Comparison of ENCODE assay signal across 11 cellular contexts in genomic region chr15:49135342-49135857, GRCh38. TPM values are rescaled to one million over a fixed set of nuclear protein-coding genes. Genes with fewer than 3 reads are reported as not detected.
DNase-seq lines count a peak whose midpoint lies in the region; ATAC-seq and TF ChIP-seq lines count a peak whose summit lies in the region.
"Had no signal": no experiment of that assay in that cellular context is flagged by ENCODE, and none has a peak within 500 bp of the region (broad histone marks: within the 10 kb centered on the region; RNA-seq: fewer than 3 reads in every experiment).

No MANE protein-coding gene starts in this region.

- ATAC-seq in activated CD4-positive, alpha-beta T cell treated with anti-CD3 and anti-CD28 coated beads for 36 hours, result no peak
- no peak for ATAC-seq in GM18498 (IDR thresholded peaks at IDR 0.05; ENCODE audit: unreplicated experiment)
- no peak for ATAC-seq in GM21723 (IDR thresholded peaks at IDR 0.05; ENCODE audit: unreplicated experiment)
- ATAC-seq: sciatic nerve had no signal

- no peak overlapping the region for H3K4me3 Mint-ChIP-seq in activated CD4-positive, alpha-beta T cell treated with anti-CD3 and anti-CD28 coated beads for 36 hours
- no peak overlapping the region for H3K4me3 Mint-ChIP-seq in activated naive CD8-positive, alpha-beta T cell treated with anti-CD3 and anti-CD28 coated beads for 36 hours
- H3K4me3 Mint-ChIP-seq in osteocyte (ENCODE audit: unreplicated experiment), result no peak overlapping the region

- POLR2A ChIA-PET in activated CD4-positive, alpha-beta T cell treated with anti-CD3 and anti-CD28 coated beads for 36 hours (lab: Charles Lee), result no interaction called here

- peak overlapping the region; percentile 21 for H3K27ac Mint-ChIP-seq in activated CD4-positive, alpha-beta T cell treated with anti-CD3 and anti-CD28 coated beads for 36 hours
- peak overlapping the region; percentile 56 for H3K27ac Mint-ChIP-seq in activated naive CD8-positive, alpha-beta T cell treated with anti-CD3 and anti-CD28 coated beads for 36 hours
- peak overlapping the region; percentile 56 for H3K27ac Mint-ChIP-seq in osteocyte (ENCODE audit: unreplicated experiment)

- TF ChIP-seq CTCF in osteocyte (IDR thresholded peaks at IDR 0.05), result no peak

- no peaks in the 10 kb centered on the region for H3K9me3 Mint-ChIP-seq in activated CD4-positive, alpha-beta T cell treated with anti-CD3 and anti-CD28 coated beads for 36 hours (ENCODE audit: low read depth)
- H3K9me3 Mint-ChIP-seq in activated naive CD8-positive, alpha-beta T cell treated with anti-CD3 and anti-CD28 coated beads for 36 hours, result no peaks in the 10 kb centered on the region
- H3K9me3 Mint-ChIP-seq in osteocyte (ENCODE audit: unreplicated experiment), result no peaks in the 10 kb centered on the region

- no peak for DNase-seq in activated CD4-positive, alpha-beta T cell treated with anti-CD3 and anti-CD28 coated beads for 36 hours
- no peak for DNase-seq in activated CD4-positive, alpha-beta T cell treated with anti-CD3 and anti-CD28 coated beads, Interleukin-2, amount 50 U/mL, for 4 hours
- peak; percentile 57 for DNase-seq in HCEC 1CT
- DNase-seq in activated naive CD8-positive, alpha-beta T cell treated with anti-CD3 and anti-CD28 coated beads for 36 hours, result no peak
- DNase-seq in osteocyte (ENCODE audit: extremely low spot score, unreplicated experiment), result no peak
- DNase-seq in SHP77 (lab: John Stamatoyannopoulos, UW), result no peak
- DNase-seq: central memory CD4-positive, alpha-beta T cell; DMS79 treated with DMSO at 0.1 percent for 48 hours had no signal

- H3K4me1 Mint-ChIP-seq in activated CD4-positive, alpha-beta T cell treated with anti-CD3 and anti-CD28 coated beads for 36 hours, result peaks cover 13% of the 10 kb centered on the region
- H3K4me1 Mint-ChIP-seq in activated naive CD8-positive, alpha-beta T cell treated with anti-CD3 and anti-CD28 coated beads for 36 hours, result peaks cover 11% of the 10 kb centered on the region
- H3K4me1 Mint-ChIP-seq in osteocyte (ENCODE audit: unreplicated experiment), result peaks cover 21% of the 10 kb centered on the region

- intact Hi-C loops in activated CD4-positive, alpha-beta T cell treated with anti-CD3 and anti-CD28 coated beads for 36 hours (cut with DNase I, micrococcal nuclease), result loop anchor here in 1 of 2 experiments (2.0 kb wide), 1 partner anchor 19 kb away; the partner anchor contains the start of gene COPS2

- no peaks in the 10 kb centered on the region for H3K27me3 Mint-ChIP-seq in activated CD4-positive, alpha-beta T cell treated with anti-CD3 and anti-CD28 coated beads for 36 hours
- no peaks in the 10 kb centered on the region for H3K27me3 Mint-ChIP-seq in activated naive CD8-positive, alpha-beta T cell treated with anti-CD3 and anti-CD28 coated beads for 36 hours
- no peaks in the 10 kb centered on the region for H3K27me3 Mint-ChIP-seq in osteocyte (ENCODE audit: unreplicated experiment)

- H3K36me3 Mint-ChIP-seq in activated CD4-positive, alpha-beta T cell treated with anti-CD3 and anti-CD28 coated beads for 36 hours (ENCODE audit: low read depth), result peaks cover 37% of the 10 kb centered on the region
- peaks cover 13% of the 10 kb centered on the region for H3K36me3 Mint-ChIP-seq in activated naive CD8-positive, alpha-beta T cell treated with anti-CD3 and anti-CD28 coated beads for 36 hours
- peaks cover 42% of the 10 kb centered on the region for H3K36me3 Mint-ChIP-seq in osteocyte (ENCODE audit: unreplicated experiment)

- CTCF ChIA-PET in activated CD4-positive, alpha-beta T cell treated with anti-CD3 and anti-CD28 coated beads for 36 hours (lab: Charles Lee), result no interaction called here

RNA-seq across cellular contexts. Expression of gene COPS2, which starts 20.0 kb away (rescaled TPM):
- total RNA-seq in activated CD4-positive, alpha-beta T cell treated with anti-CD3 and anti-CD28 coated beads for 36 hours, result 10 to 100 TPM; 82.6 to 95.9 TPM
- total RNA-seq in activated naive CD8-positive, alpha-beta T cell treated with anti-CD3 and anti-CD28 coated beads for 36 hours, result 100 to 1,000 TPM; 109 to 113 TPM
- 68.2 and 69.1 TPM in 2 replicates for total RNA-seq in osteocyte

RNA-seq across cellular contexts. Expression of gene GALK2, which starts 34.6 kb away (rescaled TPM):
- total RNA-seq in activated CD4-positive, alpha-beta T cell treated with anti-CD3 and anti-CD28 coated beads for 36 hours, result 10 to 100 TPM; 19.9 to 27.1 TPM
- 10 to 100 TPM; 25.4 to 26.1 TPM for total RNA-seq in activated naive CD8-positive, alpha-beta T cell treated with anti-CD3 and anti-CD28 coated beads for 36 hours
- 23.7 and 26.4 TPM in 2 replicates for total RNA-seq in osteocyte
